Comparison of ENCODE assay signal across 25 cellular contexts in the genomic region with DNA sequence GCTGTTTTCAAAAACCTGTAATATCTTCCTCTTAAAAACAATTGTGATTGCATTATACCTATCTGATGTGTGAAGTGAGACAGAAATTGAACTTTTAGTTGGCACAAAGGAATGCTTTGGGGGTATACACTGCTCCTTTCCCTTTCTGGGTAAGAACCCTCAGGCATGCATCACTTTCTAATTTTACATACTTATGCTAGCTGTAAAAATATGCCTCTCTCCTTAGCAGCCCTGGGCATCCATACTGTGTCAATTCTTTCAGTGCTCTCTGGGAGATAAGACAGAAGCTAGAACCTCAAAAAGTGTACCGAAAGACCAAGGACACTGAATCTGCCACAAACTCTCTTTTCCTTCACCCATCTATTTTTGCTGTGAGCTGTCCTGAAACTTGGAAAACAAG.
"Had no signal": no experiment of that assay in that cellular context is flagged by ENCODE, and none has a peak within 500 bp of the region (broad histone marks: within the 10 kb centered on the region; RNA-seq: fewer than 3 reads in every experiment).

No MANE protein-coding gene starts in this region.

- ATAC-seq: esophagus mucosa; naive thymus-derived CD4-positive, alpha-beta T cell; stimulated activated naive B cell treated with anti-CD40 and anti-IgM and Interleukin-4, amounts not matched to agents 10 μg/mL and 1 μg/mL and 100 μg/mL, for 72 hours had no signal

- H2AFZ ChIP-seq: hepatocyte, neural progenitor cell, parathyroid adenoma had no signal

- H3K4me3 Mint-ChIP-seq: dendritic cell treated with granulocyte-macrophage colony-stimulating factor and Interleukin-4, amounts not matched to agents 40 ng/mL and 50 ng/mL, for 4 days; endodermal cell; naive thymus-derived CD4-positive, alpha-beta T cell; nephron; neural progenitor cell; stimulated activated naive B cell treated with anti-CD40 and anti-IgM and Interleukin-4, amounts not matched to agents 10 μg/mL and 1 μg/mL and 100 μg/mL, for 72 hours; stimulated activated naive CD8-positive, alpha-beta T cell treated with anti-CD3 and anti-CD28 coated beads, Interleukin-15, Interleukin-2, amounts not matched to agents 100 ng/mL and 50 ng/mL, for 24 hours had no signal

- H3K9me3 Mint-ChIP-seq: endodermal cell, nephron, neural progenitor cell had no signal

- H3K36me3 ChIP-seq: colonic mucosa, gastrocnemius medialis, lower lobe of right lung, neural progenitor cell, sigmoid colon, upper lobe of left lung had no signal

- H3K4me1 Mint-ChIP-seq: endodermal cell, nephron, neural progenitor cell had no signal

- H3K9ac ChIP-seq: neural progenitor cell, parathyroid adenoma had no signal

- DNase-seq: colonic mucosa; effector CD8-positive, alpha-beta T cell; endodermal cell; foreskin fibroblast; gastrocnemius medialis; head of caudate nucleus; kidney; lower lobe of right lung; sigmoid colon; spleen; stimulated activated naive B cell treated with anti-CD40 and anti-IgM and Interleukin-4, amounts not matched to agents 10 μg/mL and 1 μg/mL and 100 μg/mL, for 72 hours; upper lobe of left lung had no signal

- H3K27me3 ChIP-seq: colonic mucosa, gastrocnemius medialis, hepatocyte, neural progenitor cell, sigmoid colon, spleen, tibial nerve, upper lobe of left lung had no signal

- H3K4me3 ChIP-seq: colonic mucosa, gastrocnemius medialis, hepatocyte, lower lobe of right lung, neural progenitor cell, sigmoid colon, skin epidermis, spleen, thoracic aorta, tibial nerve, upper lobe of left lung had no signal

- H3K27ac ChIP-seq: colonic mucosa, epithelial cell of prostate, gastrocnemius medialis, hepatocyte, lower lobe of right lung, neural progenitor cell, parathyroid adenoma, skin epidermis, spleen, thoracic aorta, tibial nerve, upper lobe of left lung had no signal

- H3K4me2 ChIP-seq: hepatocyte, neural progenitor cell had no signal

- H3K79me2 ChIP-seq: hepatocyte, parathyroid adenoma had no signal

- H3K4me1 ChIP-seq: colonic mucosa, gastrocnemius medialis, lower lobe of right lung, neural progenitor cell, parathyroid adenoma, spleen, tibial nerve, upper lobe of left lung had no signal

- H3K27me3 Mint-ChIP-seq: naive thymus-derived CD4-positive, alpha-beta T cell; progenitor cell of endocrine pancreas; stimulated activated naive B cell treated with anti-CD40 and anti-IgM and Interleukin-4, amounts not matched to agents 10 μg/mL and 1 μg/mL and 100 μg/mL, for 72 hours; stimulated activated naive CD8-positive, alpha-beta T cell treated with anti-CD3 and anti-CD28 coated beads, Interleukin-15, Interleukin-2, amounts not matched to agents 100 ng/mL and 50 ng/mL, for 24 hours had no signal

- H3K9me3 ChIP-seq: colonic mucosa, gastrocnemius medialis, lower lobe of right lung, sigmoid colon, thoracic aorta, upper lobe of left lung had no signal

- H3K36me3 Mint-ChIP-seq: neural progenitor cell had no signal

- H3K27ac Mint-ChIP-seq: dendritic cell treated with granulocyte-macrophage colony-stimulating factor and Interleukin-4, amounts not matched to agents 40 ng/mL and 50 ng/mL, for 4 days; endodermal cell; naive thymus-derived CD4-positive, alpha-beta T cell; nephron; neural progenitor cell; progenitor cell of endocrine pancreas; stimulated activated naive B cell treated with anti-CD40 and anti-IgM and Interleukin-4, amounts not matched to agents 10 μg/mL and 1 μg/mL and 100 μg/mL, for 72 hours; stimulated activated naive CD8-positive, alpha-beta T cell treated with anti-CD3 and anti-CD28 coated beads, Interleukin-15, Interleukin-2, amounts not matched to agents 100 ng/mL and 50 ng/mL, for 24 hours had no signal
